ENCODE assay signal across 19 cellular contexts in the genomic region with DNA sequence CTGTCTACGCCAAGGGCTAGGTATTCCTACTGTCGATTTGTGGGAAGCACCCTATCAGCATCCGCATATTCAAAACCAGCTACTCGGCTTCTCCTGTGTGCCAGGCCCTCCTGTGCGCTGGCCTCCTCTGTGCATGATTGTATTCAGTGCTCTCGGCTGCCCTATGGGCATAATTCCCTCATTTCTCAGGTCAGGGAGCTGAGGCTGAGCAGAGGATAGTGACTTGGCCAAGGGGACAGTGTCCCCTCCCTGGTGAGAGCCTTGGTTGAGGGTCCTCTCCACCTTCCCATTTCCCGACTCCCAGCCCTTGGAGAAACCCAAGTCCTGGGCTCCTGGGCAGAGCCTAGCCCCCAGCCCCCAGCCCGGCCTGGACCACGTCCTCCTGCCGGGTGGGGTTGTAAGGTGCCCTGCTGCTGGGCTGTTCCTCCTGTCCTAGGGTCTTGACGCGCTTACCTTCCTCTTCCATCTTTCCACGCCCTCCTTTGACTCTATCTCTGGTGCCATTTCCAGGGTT. TPM values are rescaled to one million over a fixed set of nuclear protein-coding genes. Genes with fewer than 3 reads are reported as not detected.
DNase-seq lines count a peak whose midpoint lies in the region; ATAC-seq and TF ChIP-seq lines count a peak whose summit lies in the region.
"Had no signal": no experiment of that assay in that cellular context is flagged by ENCODE, and none has a peak within 500 bp of the region (broad histone marks: within the 10 kb centered on the region; RNA-seq: fewer than 3 reads in every experiment).

No MANE protein-coding gene starts in this region.

- H2AFZ ChIP-seq in DND-41 (ENCODE audit: low read depth, low read length): no peak overlapping the region

- ATAC-seq in DND-41 (ENCODE audit: insufficient read depth, low read depth) (no peak), GM18520 (IDR thresholded peaks at IDR 0.05; ENCODE audit: unreplicated experiment) (no peak), GM19023 (IDR thresholded peaks at IDR 0.05; ENCODE audit: unreplicated experiment) (no peak)
- ATAC-seq: naive thymus-derived CD8-positive, alpha-beta T cell had no signal

- 95 to 96% methylated on average over 6 to 13 of the region's 13 CpGs for WGBS in endodermal cell (ENCODE audit: insufficient coverage in 1 of 2, insufficient read length in 1 of 2), 2 experiments

- H3K9me3 ChIP-seq in DND-41 (ENCODE audit: insufficient read depth, low read length, severe bottlenecking): no peaks in the 10 kb centered on the region
- H3K9me3 ChIP-seq in endodermal cell (ENCODE audit: control insufficient read depth, low read length): no peaks in the 10 kb centered on the region
- H3K9me3 ChIP-seq: suprapubic skin had no signal

- no peaks in the 10 kb centered on the region for H3K36me3 Mint-ChIP-seq in CD14-positive monocyte
- H3K36me3 Mint-ChIP-seq in endodermal cell (ENCODE audit: low read depth): no peaks in the 10 kb centered on the region
- H3K36me3 Mint-ChIP-seq in osteocyte (ENCODE audit: unreplicated experiment): no peaks in the 10 kb centered on the region
- H3K36me3 Mint-ChIP-seq in activated CD4-positive, alpha-beta memory T cell treated with anti-CD3 and anti-CD28 coated beads, Interleukin-2, amount 10 ng/mL, durations not matched to agents 7 days and 5 days (ENCODE audit: low read depth): no peaks in the 10 kb centered on the region
- H3K36me3 Mint-ChIP-seq: activated naive CD8-positive, alpha-beta T cell treated with anti-CD3 and anti-CD28 coated beads for 36 hours; CD8-positive, alpha-beta memory T cell; naive thymus-derived CD8-positive, alpha-beta T cell had no signal

- CTCF ChIA-PET in activated CD4-positive, alpha-beta memory T cell treated with anti-CD3 and anti-CD28 coated beads, Interleukin-2, amount 10 ng/mL, durations not matched to agents 7 days and 5 days (lab: Charles Lee): no interaction called here

- H3K4me1 Mint-ChIP-seq in CD14-positive monocyte (peaks cover 11% of the 10 kb centered on the region), endodermal cell (peaks cover 11% of the 10 kb centered on the region), osteocyte (ENCODE audit: unreplicated experiment) (peaks cover 30% of the 10 kb centered on the region)
- peaks cover 7% of the 10 kb centered on the region for H3K4me1 Mint-ChIP-seq in activated CD4-positive, alpha-beta memory T cell treated with anti-CD3 and anti-CD28 coated beads, Interleukin-2, amount 10 ng/mL, durations not matched to agents 7 days and 5 days

- H3K27me3 Mint-ChIP-seq in CD14-positive monocyte (ENCODE audit: low read depth in 3 of 3): peaks cover 9 to 33% (median 10%) of the 10 kb centered on the region in 3 donors
- peaks cover 14% of the 10 kb centered on the region for H3K27me3 Mint-ChIP-seq in endodermal cell (ENCODE audit: insufficient read depth)
- H3K27me3 Mint-ChIP-seq in osteocyte (ENCODE audit: unreplicated experiment): no peaks in the 10 kb centered on the region
- peaks cover 13% of the 10 kb centered on the region for H3K27me3 Mint-ChIP-seq in activated CD4-positive, alpha-beta memory T cell treated with anti-CD3 and anti-CD28 coated beads, Interleukin-2, amount 10 ng/mL, durations not matched to agents 7 days and 5 days

- H3K9ac ChIP-seq in DND-41 (ENCODE audit: low read depth, low read length) (no peak overlapping the region), endodermal cell (ENCODE audit: extremely low read depth, low read length, poor library complexity, severe bottlenecking) (no peak overlapping the region)

- H3K4me2 ChIP-seq in DND-41 (ENCODE audit: insufficient read depth, low read length): no peak overlapping the region

- H3K27ac Mint-ChIP-seq in CD14-positive monocyte (no peak overlapping the region), endodermal cell (no peak overlapping the region), osteocyte (ENCODE audit: unreplicated experiment) (no peak overlapping the region)
- H3K27ac Mint-ChIP-seq in activated CD4-positive, alpha-beta memory T cell treated with anti-CD3 and anti-CD28 coated beads, Interleukin-2, amount 10 ng/mL, durations not matched to agents 7 days and 5 days: no peak overlapping the region
- H3K27ac Mint-ChIP-seq: activated naive CD8-positive, alpha-beta T cell treated with anti-CD3 and anti-CD28 coated beads for 36 hours; CD8-positive, alpha-beta memory T cell had no signal

- no peak overlapping the region for H3K4me3 ChIP-seq in DND-41 (ENCODE audit: low read depth in 1 of 2, low read length in 2 of 2)
- H3K4me3 ChIP-seq in endodermal cell (ENCODE audit: low read length): no peak overlapping the region
- H3K4me3 ChIP-seq: SK-N-MC, suprapubic skin had no signal

- no peak overlapping the region for H3K27ac ChIP-seq in DND-41 (ENCODE audit: low read length)
- no peak overlapping the region for H3K27ac ChIP-seq in endodermal cell (ENCODE audit: low read depth, low read length)
- H3K27ac ChIP-seq: SK-N-MC, suprapubic skin had no signal

- POLR2A ChIA-PET in activated CD4-positive, alpha-beta memory T cell treated with anti-CD3 and anti-CD28 coated beads, Interleukin-2, amount 10 ng/mL, durations not matched to agents 7 days and 5 days (lab: Charles Lee): no interaction called here

- intact Hi-C loops in CD14-positive monocyte (cut with micrococcal nuclease): loop anchor here (5.0 to 10.0 kb wide), 3 partner anchors 180 to 430 kb away; no protein-coding TSS in a partner anchor

- DNase-seq in CD14-positive monocyte (ENCODE audit: low spot score): peak; percentile 22
- peak; percentile 2 for DNase-seq in DND-41
- peak; percentile 24 for DNase-seq in endodermal cell
- DNase-seq in osteocyte (ENCODE audit: extremely low spot score, unreplicated experiment): peak; percentile 70
- DNase-seq in activated CD4-positive, alpha-beta memory T cell treated with anti-CD3 and anti-CD28 coated beads, Interleukin-2, amount 10 ng/mL, durations not matched to agents 7 days and 5 days: no peak
- DNase-seq: activated CD4-positive, CD25-positive, alpha-beta regulatory T cell; activated naive CD8-positive, alpha-beta T cell treated with anti-CD3 and anti-CD28 coated beads for 36 hours; effector memory CD4-positive, alpha-beta T cell; KBM-7; mesenchymal stem cell; NCI-H146; NCI-H524; RPMI8226 had no signal

- no peaks in the 10 kb centered on the region for H4K20me1 ChIP-seq in DND-41 (ENCODE audit: insufficient read depth, low read length)

- H3K27me3 ChIP-seq in DND-41 (ENCODE audit: insufficient read depth, low read length, poor library complexity) (no peaks in the 10 kb centered on the region), endodermal cell (ENCODE audit: control insufficient read depth, insufficient read depth, low read length, poor library complexity, severe bottlenecking) (no peaks in the 10 kb centered on the region)
- H3K27me3 ChIP-seq: suprapubic skin had no signal

- H3K36me3 ChIP-seq in DND-41 (ENCODE audit: insufficient read depth, low read length): no peaks in the 10 kb centered on the region
- H3K36me3 ChIP-seq in endodermal cell (ENCODE audit: control insufficient read depth, insufficient read depth, low read length): no peaks in the 10 kb centered on the region
- H3K36me3 ChIP-seq: suprapubic skin had no signal

- H3K9me3 Mint-ChIP-seq in CD14-positive monocyte (peaks cover 0 to 3% (median 1%) of the 10 kb centered on the region in 7 donors), endodermal cell (peaks cover 2% of the 10 kb centered on the region), osteocyte (ENCODE audit: unreplicated experiment) (no peaks in the 10 kb centered on the region)
- no peaks in the 10 kb centered on the region for H3K9me3 Mint-ChIP-seq in activated CD4-positive, alpha-beta memory T cell treated with anti-CD3 and anti-CD28 coated beads, Interleukin-2, amount 10 ng/mL, durations not matched to agents 7 days and 5 days
- H3K9me3 Mint-ChIP-seq: CD8-positive, alpha-beta memory T cell; naive thymus-derived CD8-positive, alpha-beta T cell had no signal

- H3K4me1 ChIP-seq in DND-41 (ENCODE audit: insufficient read depth, low read length) (peaks cover 40% of the 10 kb centered on the region), endodermal cell (ENCODE audit: control insufficient read depth, insufficient read depth, low read length) (peaks cover 3% of the 10 kb centered on the region)

- no peak overlapping the region for H3K4me3 Mint-ChIP-seq in CD14-positive monocyte
- H3K4me3 Mint-ChIP-seq in endodermal cell: no peak overlapping the region
- H3K4me3 Mint-ChIP-seq in osteocyte (ENCODE audit: unreplicated experiment): no peak overlapping the region
- H3K4me3 Mint-ChIP-seq in activated CD4-positive, alpha-beta memory T cell treated with anti-CD3 and anti-CD28 coated beads, Interleukin-2, amount 10 ng/mL, durations not matched to agents 7 days and 5 days: no peak overlapping the region
- H3K4me3 Mint-ChIP-seq: activated naive CD8-positive, alpha-beta T cell treated with anti-CD3 and anti-CD28 coated beads for 36 hours had no signal

- TF ChIP-seq CTCF in CD14-positive monocyte (IDR thresholded peaks at IDR 0.05): no peak
- TF ChIP-seq CTCF in DND-41 (IDR thresholded peaks at IDR 0.05; ENCODE audit: borderline replicate concordance, extremely low read depth, low read length, poor library complexity, severe bottlenecking): no peak
- TF ChIP-seq CTCF in endodermal cell (conservative IDR thresholded peaks at IDR 0.05): no peak
- TF ChIP-seq CTCF in osteocyte (IDR thresholded peaks at IDR 0.05): no peak

- no peaks in the 10 kb centered on the region for H3K79me2 ChIP-seq in DND-41 (ENCODE audit: insufficient read depth, low read length)

RNA-seq across cellular contexts. Expression of gene HS6ST1, which starts 6.3 kb away (rescaled TPM):
- 1 to 10 TPM; 2.9 to 4.0 TPM for polyA plus RNA-seq in CD14-positive monocyte
- total RNA-seq in endodermal cell (100 to 1,000 TPM in 1 of 2 donors, 10 to 100 TPM in 1; 93.0 to 106 TPM), osteocyte (42.6 and 43.0 TPM in 2 replicates)
- 81.5 TPM for polyA plus RNA-seq in endodermal cell (2013, experiment 1 of 2)
- polyA plus RNA-seq in endodermal cell (2013, experiment 2 of 2): 79.0 TPM
- total RNA-seq in activated CD4-positive, alpha-beta memory T cell treated with anti-CD3 and anti-CD28 coated beads, Interleukin-2, amount 10 ng/mL, durations not matched to agents 7 days and 5 days: 1 to 10 TPM; 6.2 to 6.8 TPM
